In the genomic region with DNA sequence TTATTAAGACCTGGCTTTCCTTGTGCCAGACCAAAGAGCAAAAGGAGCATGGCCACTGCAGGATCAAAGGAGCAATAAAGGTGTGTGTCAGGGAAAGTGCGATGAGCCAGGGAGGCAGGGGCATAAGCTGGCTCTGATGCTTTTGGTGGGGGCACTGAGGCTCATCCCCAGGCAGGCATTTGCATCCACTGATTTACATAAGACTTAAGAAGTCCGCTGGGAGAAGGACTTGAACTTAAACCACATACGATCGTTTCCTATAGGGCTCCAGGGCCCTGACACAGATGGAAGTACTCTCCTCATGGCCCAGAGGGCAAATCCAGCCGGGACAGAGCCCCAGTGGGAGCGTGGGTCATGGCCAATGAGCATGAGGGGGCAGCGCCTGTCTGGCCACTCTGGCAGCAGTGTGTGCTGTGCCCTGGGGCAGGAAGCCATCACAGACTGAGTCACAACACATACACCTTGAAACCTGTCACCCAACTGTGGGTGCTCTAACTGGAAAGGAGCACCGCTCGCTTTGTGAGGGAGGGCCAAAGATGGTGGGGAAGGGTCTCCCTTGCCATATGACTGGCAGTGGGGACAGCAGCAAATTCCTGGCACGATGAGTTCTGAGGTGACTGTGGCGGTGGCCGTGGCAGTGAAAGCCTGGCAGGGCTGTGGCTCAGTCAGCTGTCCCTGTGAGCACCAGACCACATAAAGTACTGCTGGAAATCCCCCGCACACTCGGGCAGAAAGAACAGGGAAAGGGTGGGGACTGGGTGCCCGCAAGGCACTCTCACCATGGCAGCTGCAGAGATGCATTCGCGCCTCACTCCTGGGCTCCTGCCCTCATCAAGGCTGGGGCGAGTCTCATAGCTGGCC, we compare ENCODE assay signal across 11 cellular contexts.
DNase-seq lines count a peak whose midpoint lies in the region; ATAC-seq and TF ChIP-seq lines count a peak whose summit lies in the region.
"Had no signal": no experiment of that assay in that cellular context is flagged by ENCODE, and none has a peak within 500 bp of the region (broad histone marks: within the 10 kb centered on the region; RNA-seq: fewer than 3 reads in every experiment).

No MANE protein-coding gene starts in this region.

- H3K9me3 Mint-ChIP-seq in endodermal cell = no peaks in the 10 kb centered on the region

- no peaks in the 10 kb centered on the region for H3K36me3 Mint-ChIP-seq in endodermal cell (ENCODE audit: low read depth)

- peaks cover 0 to 9% (median 6%) of the 10 kb centered on the region in 11 experiments; a peak in 14 of 22 replicates for H3K9me3 ChIP-seq in BLaER1 treated with 17β-estradiol and CSF1 and Interleukin-3, amounts not matched to agents 10 nM and 100 nM (replicated peaks in 1 of 11)
- H3K9me3 ChIP-seq in RWPE2 (ENCODE audit: severe bottlenecking) (no peaks in the 10 kb centered on the region), sigmoid colon (no peaks in the 10 kb centered on the region), endodermal cell (ENCODE audit: control insufficient read depth, low read length) (no peaks in the 10 kb centered on the region)
- H3K9me3 ChIP-seq: upper lobe of left lung had no signal

- peaks cover 1% of the 10 kb centered on the region for H3K27me3 Mint-ChIP-seq in endodermal cell (ENCODE audit: insufficient read depth)

- H3K27ac ChIP-seq in BLaER1 treated with 17β-estradiol and CSF1 and Interleukin-3, amounts not matched to agents 10 nM and 100 nM = 0 out of 22 replicates have a peak overlapping the region, but pooled peaks of 1 of the 11 experiments have one; percentile 14
- H3K27ac ChIP-seq in RWPE2 (ENCODE audit: poor library complexity, severe bottlenecking) (no peak overlapping the region), sigmoid colon (no peak overlapping the region), endodermal cell (ENCODE audit: low read depth, low read length) (no peak overlapping the region)
- H3K27ac ChIP-seq: brain microvascular endothelial cell, upper lobe of left lung had no signal

- 0 out of 22 replicates have a peak overlapping the region, but pooled peaks of 1 of the 11 experiments have one; percentile 31 for H3K9ac ChIP-seq in BLaER1 treated with 17β-estradiol and CSF1 and Interleukin-3, amounts not matched to agents 10 nM and 100 nM
- H3K9ac ChIP-seq in endodermal cell (ENCODE audit: extremely low read depth, low read length, poor library complexity, severe bottlenecking) = no peak overlapping the region

- no peak for DNase-seq in RWPE2 (ENCODE audit: low spot score)
- no peak for DNase-seq in sigmoid colon
- DNase-seq in NCI-H146 treated with DMSO at 0.1 percent for 48 hours (lab: John Stamatoyannopoulos, UW; ENCODE audit: unreplicated experiment) = no peak
- no peak for DNase-seq in NCI-H526 (lab: John Stamatoyannopoulos, UW)
- DNase-seq in endodermal cell = no peak
- DNase-seq: brain microvascular endothelial cell, DMS79, upper lobe of left lung had no signal

- H3K4me2 ChIP-seq in BLaER1 treated with 17β-estradiol and CSF1 and Interleukin-3, amounts not matched to agents 10 nM and 100 nM = peak overlapping the region; percentile 13 to 78 (median 60); a peak in 21 of 22 replicates

- H3K4me3 Mint-ChIP-seq in endodermal cell = no peak overlapping the region

- intact Hi-C loops in sigmoid colon (cut with DNase I) = no loop called here

- H3K27me3 ChIP-seq in BLaER1 treated with 17β-estradiol and CSF1 and Interleukin-3, amounts not matched to agents 10 nM and 100 nM = no peaks in the 10 kb centered on the region
- H3K27me3 ChIP-seq in RWPE2 (ENCODE audit: insufficient read depth, poor library complexity, severe bottlenecking) (no peaks in the 10 kb centered on the region), sigmoid colon (no peaks in the 10 kb centered on the region), endodermal cell (ENCODE audit: control insufficient read depth, insufficient read depth, low read length, poor library complexity, severe bottlenecking) (no peaks in the 10 kb centered on the region)
- H3K27me3 ChIP-seq: brain microvascular endothelial cell, upper lobe of left lung had no signal

- H3K36me3 ChIP-seq in BLaER1 treated with 17β-estradiol and CSF1 and Interleukin-3, amounts not matched to agents 10 nM and 100 nM = no peaks in the 10 kb centered on the region
- no peaks in the 10 kb centered on the region for H3K36me3 ChIP-seq in RWPE2 (ENCODE audit: low read depth)
- no peaks in the 10 kb centered on the region for H3K36me3 ChIP-seq in sigmoid colon
- no peaks in the 10 kb centered on the region for H3K36me3 ChIP-seq in endodermal cell (ENCODE audit: control insufficient read depth, insufficient read depth, low read length)
- H3K36me3 ChIP-seq: brain microvascular endothelial cell, upper lobe of left lung had no signal

- no peaks in the 10 kb centered on the region for H4K20me1 ChIP-seq in BLaER1 treated with 17β-estradiol and CSF1 and Interleukin-3, amounts not matched to agents 10 nM and 100 nM

- ATAC-seq in GM18909 (IDR thresholded peaks at IDR 0.05; ENCODE audit: poor library complexity, unreplicated experiment) (peak; percentile 91), HG02870 (IDR thresholded peaks at IDR 0.05; ENCODE audit: unreplicated experiment) (peak; percentile 79), RWPE2 (ENCODE audit: low read depth) (peak; percentile 58; the same call in 2 of the 3 replicates)

- no peak overlapping the region for H3K27ac Mint-ChIP-seq in endodermal cell

- TF ChIP-seq POLR2A in sigmoid colon (IDR thresholded peaks at IDR 0.05) = no peak

- peaks cover 7% of the 10 kb centered on the region for H3K4me1 Mint-ChIP-seq in endodermal cell

- H3K4me1 ChIP-seq in BLaER1 treated with 17β-estradiol and CSF1 and Interleukin-3, amounts not matched to agents 10 nM and 100 nM = peaks cover 18 to 34% (median 24%) of the 10 kb centered on the region in 10 experiments
- H3K4me1 ChIP-seq in RWPE2 (ENCODE audit: insufficient read depth, poor library complexity, severe bottlenecking) = no peaks in the 10 kb centered on the region
- no peaks in the 10 kb centered on the region for H3K4me1 ChIP-seq in sigmoid colon
- no peaks in the 10 kb centered on the region for H3K4me1 ChIP-seq in endodermal cell (ENCODE audit: control insufficient read depth, insufficient read depth, low read length)
- H3K4me1 ChIP-seq: upper lobe of left lung had no signal

- TF ChIP-seq EP300 in sigmoid colon (IDR thresholded peaks at IDR 0.05) = no peak

- TF ChIP-seq CTCF in RWPE2 (IDR thresholded peaks at IDR 0.05; ENCODE audit: poor library complexity, severe bottlenecking) (no peak), sigmoid colon (IDR thresholded peaks at IDR 0.05) (no peak), endodermal cell (conservative IDR thresholded peaks at IDR 0.05) (no peak)

- 65 to 75% methylated on average over 18 of the region's 18 CpGs for WGBS in sigmoid colon, 2 donors
- WGBS in endodermal cell (ENCODE audit: insufficient coverage in 1 of 2, insufficient read length in 1 of 2), 2 experiments = 85 to 86% methylated on average over 11 to 18 of the region's 18 CpGs

- H3K4me3 ChIP-seq in BLaER1 treated with 17β-estradiol and CSF1 and Interleukin-3, amounts not matched to agents 10 nM and 100 nM = no peak overlapping the region; a peak in 1 of 20 replicates
- H3K4me3 ChIP-seq in RWPE2 (ENCODE audit: severe bottlenecking) (no peak overlapping the region), sigmoid colon (no peak overlapping the region), endodermal cell (ENCODE audit: low read length) (no peak overlapping the region)
- H3K4me3 ChIP-seq: upper lobe of left lung had no signal
